In genomic region chr2:25362049-25362563, GRCh38 we compare ENCODE assay signal across 8 cellular contexts. TPM values are rescaled to one million over a fixed set of nuclear protein-coding genes. Genes with fewer than 3 reads are reported as not detected.
DNase-seq lines count a peak whose midpoint lies in the region; ATAC-seq and TF ChIP-seq lines count a peak whose summit lies in the region.

No MANE protein-coding gene starts in this region.

- H3K9me3 ChIP-seq in right atrium auricular region (no peaks in the 10 kb centered on the region), vagina (no peaks in the 10 kb centered on the region)

- peak overlapping the region; percentile 95 for H3K27ac Mint-ChIP-seq in T-helper 1 cell treated with Interleukin-12 subunit alpha and Interleukin-12 subunit beta and Interleukin-4 antibody, amounts not matched to agents 30 μg/mL and 1 μg/mL, for 36 hours

- TF ChIP-seq POLR2A in GM15510 (IDR thresholded peaks at IDR 0.05; ENCODE audit: borderline replicate concordance, extremely low read depth, insufficient read length) (peak; percentile 90), vagina (IDR thresholded peaks at IDR 0.05) (peak; percentile 62 to 70)

- H3K36me3 ChIP-seq in right atrium auricular region, result no peaks in the 10 kb centered on the region
- no peaks in the 10 kb centered on the region for H3K36me3 ChIP-seq in vagina

- peaks cover 0 to 6% of the 10 kb centered on the region in 2 donors for H3K4me1 ChIP-seq in right atrium auricular region
- H3K4me1 ChIP-seq in vagina, result peaks cover 8% of the 10 kb centered on the region

- DNase-seq in NCI-H146 (lab: John Stamatoyannopoulos, UW), result peak; percentile 93
- peak in 55 of 56 donors; percentile 63 to 95 (median 86) for DNase-seq in amygdala (lab: John Stamatoyannopoulos, UW)
- DNase-seq in right atrium auricular region (ENCODE audit: low spot score), result peak; percentile 93
- peak; percentile 91 for DNase-seq in putamen (ENCODE audit: low spot score)
- peak in 1 of 2 donors; percentile 96 for DNase-seq in vagina (ENCODE audit: extremely low spot score in 2 of 2)

- no peaks in the 10 kb centered on the region for H3K27me3 Mint-ChIP-seq in T-helper 1 cell treated with Interleukin-12 subunit alpha and Interleukin-12 subunit beta and Interleukin-4 antibody, amounts not matched to agents 30 μg/mL and 1 μg/mL, for 36 hours (ENCODE audit: low read depth)

- intact Hi-C loops in vagina (cut with DNase I), result no loop called here

- H3K27ac ChIP-seq in right atrium auricular region (peak overlapping the region; percentile 36 to 60), vagina (peak overlapping the region; percentile 80)

- H3K36me3 Mint-ChIP-seq in T-helper 1 cell treated with Interleukin-12 subunit alpha and Interleukin-12 subunit beta and Interleukin-4 antibody, amounts not matched to agents 30 μg/mL and 1 μg/mL, for 36 hours (ENCODE audit: low read depth), result no peaks in the 10 kb centered on the region

- peaks cover 12% of the 10 kb centered on the region for H3K4me1 Mint-ChIP-seq in T-helper 1 cell treated with Interleukin-12 subunit alpha and Interleukin-12 subunit beta and Interleukin-4 antibody, amounts not matched to agents 30 μg/mL and 1 μg/mL, for 36 hours (ENCODE audit: low read depth)

- TF ChIP-seq CTCF in right atrium auricular region (IDR thresholded peaks at IDR 0.05) (peak; percentile 93 to 98), vagina (IDR thresholded peaks at IDR 0.05) (peak; percentile 75 to 95 (median 94))

- H3K4me3 ChIP-seq in right atrium auricular region (peak overlapping the region in 1 of 2 donors; percentile 42), vagina (peak overlapping the region; percentile 38 to 43)

- ATAC-seq in HG02852 (IDR thresholded peaks at IDR 0.05; ENCODE audit: unreplicated experiment), result peak; percentile 84

- H3K9me3 Mint-ChIP-seq in T-helper 1 cell treated with Interleukin-12 subunit alpha and Interleukin-12 subunit beta and Interleukin-4 antibody, amounts not matched to agents 30 μg/mL and 1 μg/mL, for 36 hours, result no peaks in the 10 kb centered on the region

- no peaks in the 10 kb centered on the region for H3K27me3 ChIP-seq in right atrium auricular region
- H3K27me3 ChIP-seq in vagina, result no peaks in the 10 kb centered on the region

- peak overlapping the region; percentile 85 for H3K4me3 Mint-ChIP-seq in T-helper 1 cell treated with Interleukin-12 subunit alpha and Interleukin-12 subunit beta and Interleukin-4 antibody, amounts not matched to agents 30 μg/mL and 1 μg/mL, for 36 hours

RNA-seq across cellular contexts. Expression of gene DNMT3A, which starts 20.4 kb away (rescaled TPM):
- total RNA-seq in right atrium auricular region, result 1 to 10 TPM; 6.0 to 8.1 TPM
- 28.0 TPM for total RNA-seq in vagina
